ENCODE assay signal across 10 cellular contexts in the genomic region with DNA sequence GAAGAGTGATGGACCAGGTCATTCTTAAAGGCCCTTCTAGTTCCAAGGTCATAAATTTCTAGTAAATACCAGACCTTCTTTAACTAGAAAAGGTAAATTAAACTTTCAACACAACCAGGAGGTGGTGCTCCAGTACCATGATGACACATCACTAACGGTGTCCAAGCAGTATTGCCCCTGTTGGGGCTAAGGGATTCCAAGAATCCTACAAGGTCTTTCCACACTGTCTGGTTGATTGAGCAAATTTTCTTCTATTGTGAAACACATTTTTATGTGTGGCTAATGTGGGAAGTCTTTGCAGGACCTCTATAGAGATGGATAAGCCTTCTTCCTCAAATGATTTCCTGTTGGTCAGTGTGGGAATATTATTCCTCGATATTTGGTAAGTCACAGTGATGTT.
DNase-seq lines count a peak whose midpoint lies in the region; ATAC-seq and TF ChIP-seq lines count a peak whose summit lies in the region.
"Had no signal": no experiment of that assay in that cellular context is flagged by ENCODE, and none has a peak within 500 bp of the region (broad histone marks: within the 10 kb centered on the region; RNA-seq: fewer than 3 reads in every experiment).

No MANE protein-coding gene starts in this region.

- no peak overlapping the region for H2BK12ac ChIP-seq in trophoblast cell (ENCODE audit: low read length)

- H3K23ac ChIP-seq in trophoblast cell (ENCODE audit: low read length), result no peak overlapping the region

- no peaks in the 10 kb centered on the region for H3K9me3 ChIP-seq in PC-3 (ENCODE audit: low read length)
- H3K9me3 ChIP-seq in trophoblast cell (ENCODE audit: insufficient read depth, low read depth, low read length), result no peaks in the 10 kb centered on the region
- H3K9me3 ChIP-seq: prostate gland had no signal

- H3K79me1 ChIP-seq in trophoblast cell (ENCODE audit: low read length), result peaks cover 1% of the 10 kb centered on the region

- no peak overlapping the region for H3K14ac ChIP-seq in trophoblast cell (ENCODE audit: low read length)

- no peak overlapping the region for H4K8ac ChIP-seq in trophoblast cell (ENCODE audit: low read depth, low read length)

- H3K4me1 ChIP-seq in PC-3 (ENCODE audit: insufficient read depth, low read length), result peaks cover 21% of the 10 kb centered on the region
- H3K4me1 ChIP-seq in trophoblast cell (ENCODE audit: control insufficient read depth in 1 of 2, insufficient read depth in 2 of 2, low read length in 2 of 2), result no peaks in the 10 kb centered on the region
- H3K4me1 ChIP-seq: prostate gland had no signal

- no peak overlapping the region for H2BK120ac ChIP-seq in trophoblast cell (ENCODE audit: insufficient read depth, low read length, poor library complexity)

- ATAC-seq in PC-3, result no peak; the same call in 1 of the 2 replicates

- H3K79me2 ChIP-seq in PC-3 (ENCODE audit: low read length) (no peaks in the 10 kb centered on the region), trophoblast cell (ENCODE audit: control insufficient read depth, insufficient read depth, low read length, poor library complexity) (no peaks in the 10 kb centered on the region)

- H3K18ac ChIP-seq in trophoblast cell (ENCODE audit: low read length), result no peak overlapping the region

- H3K4ac ChIP-seq in trophoblast cell (ENCODE audit: low read depth, low read length), result no peak overlapping the region

- H2BK5ac ChIP-seq in trophoblast cell (ENCODE audit: low read depth, low read length, poor library complexity), result no peak overlapping the region

- H3K4me2 ChIP-seq in PC-3 (ENCODE audit: low read length) (no peak overlapping the region), trophoblast cell (ENCODE audit: low read length) (no peak overlapping the region)

- intact Hi-C loops in PC-3 (cut with micrococcal nuclease), result loop anchor here (2.0 to 5.0 kb wide), 2 partner anchors 458 to 967 kb away; a partner anchor contains a TSS

- no peaks in the 10 kb centered on the region for H3K27me3 ChIP-seq in H7 (ENCODE audit: control insufficient read depth, insufficient read depth, low read length)
- H3K27me3 ChIP-seq in PC-3 (ENCODE audit: low read length), result no peaks in the 10 kb centered on the region
- no peaks in the 10 kb centered on the region for H3K27me3 ChIP-seq in trophoblast cell (ENCODE audit: insufficient read depth, low read length)

- no peak overlapping the region for H3K9ac ChIP-seq in PC-3 (ENCODE audit: low read length)
- no peak overlapping the region for H3K9ac ChIP-seq in trophoblast cell (ENCODE audit: low read length)

- WGBS in trophoblast cell (ENCODE audit: extremely low coverage, insufficient coverage, insufficient read length), result no CpG with 5 or more reads among the region's 2 CpGs

- no peak overlapping the region for H3K27ac ChIP-seq in PC-3 (ENCODE audit: low read length)
- no peak overlapping the region for H3K27ac ChIP-seq in trophoblast cell (ENCODE audit: low read depth, low read length)
- H3K27ac ChIP-seq: prostate gland had no signal

- no peak overlapping the region for H2AK5ac ChIP-seq in trophoblast cell (ENCODE audit: low read length)

- CTCF ChIA-PET in PC-3 (lab: Charles Lee), result no interaction called here

- H4K20me1 ChIP-seq in PC-3 (ENCODE audit: low read length), result no peaks in the 10 kb centered on the region

- TF ChIP-seq CTCF in PC-3 (conservative IDR thresholded peaks at IDR 0.05; ENCODE audit: low read depth, low read length), result peak; percentile 65
- TF ChIP-seq CTCF in fibroblast of the aortic adventitia (IDR thresholded peaks at IDR 0.05; ENCODE audit: insufficient read depth, low read length), result peak; percentile 46

- DNase-seq in H7, result peak; percentile 6
- peak; percentile 61 for DNase-seq in PC-3
- DNase-seq in fibroblast of the aortic adventitia (ENCODE audit: low read depth), result peak; percentile 98
- peak; percentile 78 to 96 for DNase-seq in trophoblast cell
- DNase-seq in mesenteric fat pad (ENCODE audit: low spot score), result no peak
- DNase-seq in NK-92 treated with Interleukin-12 subunit alpha and Interleukin-12 subunit beta, amount 100 ng/mL, for 24 hours (lab: John Stamatoyannopoulos, UW), result no peak
- DNase-seq in NCI-H1092 (lab: John Stamatoyannopoulos, UW), result no peak
- no peak for DNase-seq in activated CD4-positive, alpha-beta T cell treated with anti-CD3 and anti-CD28 coated beads for 48 hours
- DNase-seq: NCI-H510A treated with DMSO at 0.1 percent for 48 hours had no signal

- POLR2A ChIA-PET in PC-3 (lab: Charles Lee; ENCODE audit: unreplicated experiment), result no interaction called here

- no peaks in the 10 kb centered on the region for H3F3A ChIP-seq in PC-3 (ENCODE audit: low read length, unreplicated experiment)

- H3K4me3 ChIP-seq in H7 (ENCODE audit: insufficient read depth, low read depth, low read length), result no peak overlapping the region
- no peak overlapping the region for H3K4me3 ChIP-seq in PC-3 (ENCODE audit: low read length)
- no peak overlapping the region for H3K4me3 ChIP-seq in fibroblast of the aortic adventitia (ENCODE audit: low read depth, low read length)
- no peak overlapping the region for H3K4me3 ChIP-seq in trophoblast cell (ENCODE audit: low read depth, low read length)
- H3K4me3 ChIP-seq: prostate gland had no signal

- no peak overlapping the region for H2AFZ ChIP-seq in PC-3 (ENCODE audit: low read length)
- H2AFZ ChIP-seq in trophoblast cell (ENCODE audit: insufficient read depth, low read length, poor library complexity), result no peak overlapping the region

- no peak overlapping the region for H4K12ac ChIP-seq in trophoblast cell (ENCODE audit: low read depth, low read length)

- H3K9me2 ChIP-seq in PC-3 (replicated peaks; ENCODE audit: low read length), result no peaks in the 10 kb centered on the region

- H3K36me3 ChIP-seq in H7 (replicated peaks; ENCODE audit: control insufficient read depth, insufficient read depth, low read length) (no peaks in the 10 kb centered on the region), PC-3 (ENCODE audit: low read depth, low read length) (no peaks in the 10 kb centered on the region), trophoblast cell (ENCODE audit: control insufficient read depth in 1 of 2, insufficient read depth in 2 of 2, low read length in 2 of 2) (no peaks in the 10 kb centered on the region)
- H3K36me3 ChIP-seq: prostate gland had no signal

- no TSS peak for BruUV-seq in PC-3 (replicated peaks; lab: Mats Ljungman, UMichigan)

- no peak overlapping the region for H4K91ac ChIP-seq in trophoblast cell (ENCODE audit: low read depth, low read length)

Comparison
In these comparisons a context has a peak if more than half of its experiments do, and no peak if none do; other contexts are left out.
1. DNase-seq: peak in H7 (single experiment), PC-3 (single experiment), fibroblast of the aortic adventitia (single experiment) and trophoblast cell (2 of 2); none in mesenteric fat pad (single experiment), NK-92 treated with Interleukin-12 subunit alpha and Interleukin-12 subunit beta, amount 100 ng/mL, for 24 hours (single experiment), NCI-H1092 (single experiment) and activated CD4-positive, alpha-beta T cell treated with anti-CD3 and anti-CD28 coated beads for 48 hours (single experiment).